15 cellular contexts compared by ENCODE assay signal in the genomic region with DNA sequence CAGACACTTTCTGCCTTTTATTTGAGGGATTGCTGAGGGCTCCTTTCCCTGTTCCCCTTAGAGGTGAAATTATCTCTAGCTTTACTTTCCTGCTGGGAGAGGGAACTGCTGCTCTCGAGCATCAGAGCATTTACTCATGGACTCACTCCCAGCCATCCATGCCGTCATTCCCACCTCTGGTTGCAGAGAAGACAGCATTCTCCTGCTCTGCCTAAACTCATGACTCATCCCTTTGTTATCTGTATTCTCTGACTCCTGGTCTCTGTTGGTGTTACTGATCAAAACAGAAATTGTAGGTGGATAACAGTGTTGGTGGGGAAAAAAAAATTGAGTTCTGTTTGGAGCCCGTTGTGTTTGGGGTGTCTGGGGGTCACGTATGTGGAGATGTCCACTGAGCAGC.
DNase-seq lines count a peak whose midpoint lies in the region; ATAC-seq and TF ChIP-seq lines count a peak whose summit lies in the region.
"Had no signal": no experiment of that assay in that cellular context is flagged by ENCODE, and none has a peak within 500 bp of the region (broad histone marks: within the 10 kb centered on the region; RNA-seq: fewer than 3 reads in every experiment).

No MANE protein-coding gene starts in this region.

- ATAC-seq in GM21786 (IDR thresholded peaks at IDR 0.05; ENCODE audit: unreplicated experiment): no peak
- ATAC-seq in HG03469 (IDR thresholded peaks at IDR 0.05; ENCODE audit: unreplicated experiment): no peak
- ATAC-seq: activated CD4-positive, CD25-positive, alpha-beta regulatory T cell treated with anti-CD3 and anti-CD28 coated beads, Interleukin-2, amount 50 U/mL, for 24 hours; CD8-positive, alpha-beta T cell; natural killer cell treated with Interleukin-12 subunit alpha and Interleukin-12 subunit beta and Interleukin-15 and Interleukin-18, amount 100 ng/mL, for 72 hours; Right ventricle myocardium inferior; stimulated activated naive CD8-positive, alpha-beta T cell treated with anti-CD3 and anti-CD28 coated beads, Interleukin-15, amount 100 ng/mL, for 72 hours had no signal

- no peak for TF ChIP-seq CTCF in astrocyte of the cerebellum (IDR thresholded peaks at IDR 0.05; ENCODE audit: low read depth, low read length, missing control alignments)

- no peak overlapping the region for H3K4me3 ChIP-seq in astrocyte of the cerebellum (ENCODE audit: low read depth, low read length)
- H3K4me3 ChIP-seq: dorsolateral prefrontal cortex had no signal

- in situ Hi-C loops in astrocyte of the cerebellum (cut with HindIII; ENCODE audit: low sequenced_read_pairs): no loop called here

- DNase-seq in Ammon's horn (ENCODE audit: low spot score): peak; percentile 62
- DNase-seq in HT1080 (ENCODE audit: low read depth): peak; percentile 94
- peak; percentile 73 for DNase-seq in astrocyte of the cerebellum (ENCODE audit: low read depth)
- peak; percentile 95 for DNase-seq in iris pigment epithelial cell (ENCODE audit: low read depth)
- DNase-seq in activated naive CD4-positive, alpha-beta T cell (lab: John Stamatoyannopoulos, UW): no peak
- DNase-seq in T-helper 1 cell: no peak
- DNase-seq: CD8-positive, alpha-beta T cell; NCI-H2029; stimulated activated naive CD8-positive, alpha-beta T cell treated with anti-CD3 and anti-CD28 coated beads, Interleukin-15, amount 100 ng/mL, for 72 hours had no signal

Comparison
In these comparisons a context has a peak if more than half of its experiments do, and no peak if none do; other contexts are left out.
1. DNase-seq: peak in Ammon's horn (single experiment), HT1080 (single experiment), astrocyte of the cerebellum (single experiment) and iris pigment epithelial cell (single experiment); none in activated naive CD4-positive, alpha-beta T cell (0 of 4) and T-helper 1 cell (0 of 5).